Comparison of ENCODE assay signal across 13 cellular contexts in genomic region chr17:62888148-62888547, GRCh38.
"Had no signal": no experiment of that assay in that cellular context is flagged by ENCODE, and none has a peak within 500 bp of the region (broad histone marks: within the 10 kb centered on the region; RNA-seq: fewer than 3 reads in every experiment).

No MANE protein-coding gene starts in this region.

- ATAC-seq: activated CD8-positive, alpha-beta T cell treated with anti-CD3 and anti-CD28 coated beads, Interleukin-2, amount 10 ng/mL, durations not matched to agents 7 days and 5 days; left lobe of liver; stimulated activated effector memory CD8-positive, alpha-beta T cell treated with anti-CD3 and anti-CD28 coated beads, Interleukin-12 subunit alpha, Interleukin-12 subunit beta, amount 100 ng/mL, for 72 hours had no signal

- H3K27me3 ChIP-seq: ovary, thyroid gland, uterus had no signal

- H3K4me1 ChIP-seq: thyroid gland, uterus had no signal

- DNase-seq: activated CD4-positive, alpha-beta T cell treated with anti-CD3 and anti-CD28 coated beads for 48 hours; activated CD8-positive, alpha-beta T cell treated with anti-CD3 and anti-CD28 coated beads, Interleukin-2, amount 10 ng/mL, durations not matched to agents 7 days and 5 days; activated gamma-delta T cell treated with Interleukin-2 at 50 U/mL for 16 hours; activated naive CD8-positive, alpha-beta T cell treated with anti-CD3 and anti-CD28 coated beads for 36 hours; anterior cingulate cortex; ovary; stimulated activated CD4-positive, alpha-beta T cell treated with anti-CD3 and anti-CD28 coated beads, Interleukin-12 subunit alpha, Interleukin-12 subunit beta, amount 100 ng/mL, for 4 hours; stimulated activated CD4-positive, alpha-beta T cell treated with anti-CD3 and anti-CD28 coated beads, Interleukin-2, amount 100 ng/mL, for 24 hours; thyroid gland; uterus had no signal

- FAIRE-seq: islet of Langerhans had no signal

- H3K4me3 ChIP-seq: ovary, thyroid gland, uterus had no signal

- H3K9me3 ChIP-seq: ovary, thyroid gland, uterus had no signal

- H3K27ac ChIP-seq: ovary, thyroid gland, uterus had no signal
